ENCODE assay signal across 1 cellular context in the genomic region with DNA sequence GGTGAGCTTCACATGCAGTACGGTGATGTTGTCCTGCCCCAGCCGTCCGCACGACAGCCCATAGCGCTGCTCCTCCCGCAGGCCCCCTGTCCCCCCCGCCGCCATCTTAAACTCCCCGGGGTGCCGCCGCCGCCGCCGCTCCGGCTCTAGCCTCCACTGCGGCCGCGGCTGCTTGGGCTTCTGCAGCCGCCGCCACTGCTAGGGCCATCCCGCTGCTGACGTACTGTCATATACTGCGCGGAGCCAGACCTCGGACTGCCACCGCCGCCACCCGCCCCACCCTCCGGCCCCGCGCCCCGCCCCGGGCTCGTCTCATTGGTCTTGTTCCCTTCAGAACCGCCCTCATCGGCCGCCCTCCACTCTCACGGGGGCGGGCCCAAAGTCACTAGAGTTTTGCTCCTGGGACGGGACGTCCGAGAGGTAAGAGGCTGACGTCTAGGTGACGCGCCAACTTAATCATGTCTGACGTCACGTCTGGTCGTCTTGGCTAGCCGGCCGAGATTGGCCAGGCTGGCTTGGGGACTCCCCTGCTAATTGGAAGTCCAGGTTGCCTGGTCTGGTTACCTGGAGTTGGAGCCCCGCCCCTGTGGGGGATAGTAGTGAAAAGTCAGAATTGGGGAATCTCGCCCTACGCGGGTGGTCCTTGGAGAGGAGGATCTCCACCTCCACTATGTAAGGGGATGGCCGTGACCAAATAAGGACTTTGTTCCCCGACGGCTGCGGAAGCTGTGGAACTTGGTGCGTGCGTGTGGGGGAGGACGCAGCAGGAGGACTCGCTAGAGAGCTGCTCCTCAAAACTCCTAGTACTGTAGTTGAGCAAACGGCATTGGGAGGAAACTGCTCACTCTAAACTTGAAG.
TF ChIP-seq lines count a peak whose summit lies in the region.

A gene (minus strand): TSS at position 235 of the 858 bp plus-strand sequence. CDS start 130 bp downstream, at position 105.

TF ChIP-seq in K562, 482 proteins besides CTCF, POLR2A, EP300 and RAD21 (continued from another document and continues in another):
- TF ChIP-seq, protein P1, sequence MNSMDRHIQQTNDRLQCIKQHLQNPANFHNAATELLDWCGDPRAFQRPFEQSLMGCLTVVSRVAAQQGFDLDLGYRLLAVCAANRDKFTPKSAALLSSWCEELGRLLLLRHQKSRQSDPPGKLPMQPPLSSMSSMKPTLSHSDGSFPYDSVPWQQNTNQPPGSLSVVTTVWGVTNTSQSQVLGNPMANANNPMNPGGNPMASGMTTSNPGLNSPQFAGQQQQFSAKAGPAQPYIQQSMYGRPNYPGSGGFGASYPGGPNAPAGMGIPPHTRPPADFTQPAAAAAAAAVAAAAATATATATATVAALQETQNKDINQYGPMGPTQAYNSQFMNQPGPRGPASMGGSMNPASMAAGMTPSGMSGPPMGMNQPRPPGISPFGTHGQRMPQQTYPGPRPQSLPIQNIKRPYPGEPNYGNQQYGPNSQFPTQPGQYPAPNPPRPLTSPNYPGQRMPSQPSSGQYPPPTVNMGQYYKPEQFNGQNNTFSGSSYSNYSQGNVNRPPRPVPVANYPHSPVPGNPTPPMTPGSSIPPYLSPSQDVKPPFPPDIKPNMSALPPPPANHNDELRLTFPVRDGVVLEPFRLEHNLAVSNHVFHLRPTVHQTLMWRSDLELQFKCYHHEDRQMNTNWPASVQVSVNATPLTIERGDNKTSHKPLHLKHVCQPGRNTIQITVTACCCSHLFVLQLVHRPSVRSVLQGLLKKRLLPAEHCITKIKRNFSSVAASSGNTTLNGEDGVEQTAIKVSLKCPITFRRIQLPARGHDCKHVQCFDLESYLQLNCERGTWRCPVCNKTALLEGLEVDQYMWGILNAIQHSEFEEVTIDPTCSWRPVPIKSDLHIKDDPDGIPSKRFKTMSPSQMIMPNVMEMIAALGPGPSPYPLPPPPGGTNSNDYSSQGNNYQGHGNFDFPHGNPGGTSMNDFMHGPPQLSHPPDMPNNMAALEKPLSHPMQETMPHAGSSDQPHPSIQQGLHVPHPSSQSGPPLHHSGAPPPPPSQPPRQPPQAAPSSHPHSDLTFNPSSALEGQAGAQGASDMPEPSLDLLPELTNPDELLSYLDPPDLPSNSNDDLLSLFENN (IDR thresholded peaks at IDR 0.05; ENCODE audit: low read depth in 2 of 2, low read length in 2 of 2): no peak
- TF ChIP-seq FOXJ3 (CRISPR knock-in tag; IDR thresholded peaks at IDR 0.05) (no peak), NONO (IDR thresholded peaks at IDR 0.05; ENCODE audit: low read depth in 2 of 2, low read length in 1 of 2) (peak; percentile 34 to 63; a peak in 3 of 4 replicates), HNRNPLL (IDR thresholded peaks at IDR 0.05; ENCODE audit: low read depth, low read length, poor library complexity, severe bottlenecking) (peak; percentile 61), ZNF212 (CRISPR knock-in tag; IDR thresholded peaks at IDR 0.05) (no peak), ZNF354B (CRISPR knock-in tag; IDR thresholded peaks at IDR 0.05) (no peak), CHD4 (IDR thresholded peaks at IDR 0.05; ENCODE audit: insufficient read depth, insufficient replicate concordance, low read depth, low read length, poor library complexity, severe bottlenecking) (no peak), SOX6 (IDR thresholded peaks at IDR 0.05) (peak; percentile 47; the same call in 1 of the 2 replicates), ARID2 (IDR thresholded peaks at IDR 0.05) (no peak), NR2F6 (CRISPR knock-in tag; IDR thresholded peaks at IDR 0.05) (no peak), ZNF583 (CRISPR knock-in tag; IDR thresholded peaks at IDR 0.05) (no peak), TAF7 (tag; IDR thresholded peaks at IDR 0.05) (peak; percentile 51), MYBL2 (IDR thresholded peaks at IDR 0.05; ENCODE audit: low read depth) (no peak), MYBL2 (CRISPR knock-in tag; IDR thresholded peaks at IDR 0.05; ENCODE audit: borderline replicate concordance) (no peak), ZNF699 (CRISPR knock-in tag; IDR thresholded peaks at IDR 0.05; ENCODE audit: insufficient replicate concordance) (no peak), NRF1 (conservative IDR thresholded peaks at IDR 0.05 in 1 of 2, IDR thresholded peaks at IDR 0.05 in 1 of 2) (peak; percentile 62), ZBTB1 (CRISPR knock-in tag; IDR thresholded peaks at IDR 0.05; ENCODE audit: borderline replicate concordance, low read depth) (peak; percentile 21; the same call in 1 of the 2 replicates), HIVEP1 (CRISPR knock-in tag; IDR thresholded peaks at IDR 0.05) (no peak), HCFC1 (IDR thresholded peaks at IDR 0.05; ENCODE audit: low read depth, low read length) (peak; percentile 13; the same call in 1 of the 2 replicates), ZNF75A (CRISPR knock-in tag; IDR thresholded peaks at IDR 0.05) (no peak), NFE2 (IDR thresholded peaks at IDR 0.05; ENCODE audit: low read depth) (0 out of 2 replicates have a peak, but pooled peaks have one; percentile 23), POLR2AphosphoS5 (IDR thresholded peaks at IDR 0.05; ENCODE audit: control insufficient read depth, insufficient read depth, low read depth, low read length) (peak; percentile 44; the same call in 1 of the 2 replicates), CBX1 (IDR thresholded peaks at IDR 0.05; ENCODE audit: low read depth) (0 out of 2 replicates have a peak, but pooled peaks have one; percentile 42)
- TF ChIP-seq, protein P2, sequence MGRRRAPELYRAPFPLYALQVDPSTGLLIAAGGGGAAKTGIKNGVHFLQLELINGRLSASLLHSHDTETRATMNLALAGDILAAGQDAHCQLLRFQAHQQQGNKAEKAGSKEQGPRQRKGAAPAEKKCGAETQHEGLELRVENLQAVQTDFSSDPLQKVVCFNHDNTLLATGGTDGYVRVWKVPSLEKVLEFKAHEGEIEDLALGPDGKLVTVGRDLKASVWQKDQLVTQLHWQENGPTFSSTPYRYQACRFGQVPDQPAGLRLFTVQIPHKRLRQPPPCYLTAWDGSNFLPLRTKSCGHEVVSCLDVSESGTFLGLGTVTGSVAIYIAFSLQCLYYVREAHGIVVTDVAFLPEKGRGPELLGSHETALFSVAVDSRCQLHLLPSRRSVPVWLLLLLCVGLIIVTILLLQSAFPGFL (CRISPR knock-in tag; IDR thresholded peaks at IDR 0.05): no peak
- TF ChIP-seq, protein P3, sequence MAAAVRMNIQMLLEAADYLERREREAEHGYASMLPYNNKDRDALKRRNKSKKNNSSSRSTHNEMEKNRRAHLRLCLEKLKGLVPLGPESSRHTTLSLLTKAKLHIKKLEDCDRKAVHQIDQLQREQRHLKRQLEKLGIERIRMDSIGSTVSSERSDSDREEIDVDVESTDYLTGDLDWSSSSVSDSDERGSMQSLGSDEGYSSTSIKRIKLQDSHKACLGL (CRISPR knock-in tag; IDR thresholded peaks at IDR 0.05; ENCODE audit: borderline replicate concordance, poor library complexity, severe bottlenecking): no peak
- TF ChIP-seq, protein P4, sequence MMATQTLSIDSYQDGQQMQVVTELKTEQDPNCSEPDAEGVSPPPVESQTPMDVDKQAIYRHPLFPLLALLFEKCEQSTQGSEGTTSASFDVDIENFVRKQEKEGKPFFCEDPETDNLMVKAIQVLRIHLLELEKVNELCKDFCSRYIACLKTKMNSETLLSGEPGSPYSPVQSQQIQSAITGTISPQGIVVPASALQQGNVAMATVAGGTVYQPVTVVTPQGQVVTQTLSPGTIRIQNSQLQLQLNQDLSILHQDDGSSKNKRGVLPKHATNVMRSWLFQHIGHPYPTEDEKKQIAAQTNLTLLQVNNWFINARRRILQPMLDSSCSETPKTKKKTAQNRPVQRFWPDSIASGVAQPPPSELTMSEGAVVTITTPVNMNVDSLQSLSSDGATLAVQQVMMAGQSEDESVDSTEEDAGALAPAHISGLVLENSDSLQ (IDR thresholded peaks at IDR 0.05): peak; percentile 79
- TF ChIP-seq, protein P5, sequence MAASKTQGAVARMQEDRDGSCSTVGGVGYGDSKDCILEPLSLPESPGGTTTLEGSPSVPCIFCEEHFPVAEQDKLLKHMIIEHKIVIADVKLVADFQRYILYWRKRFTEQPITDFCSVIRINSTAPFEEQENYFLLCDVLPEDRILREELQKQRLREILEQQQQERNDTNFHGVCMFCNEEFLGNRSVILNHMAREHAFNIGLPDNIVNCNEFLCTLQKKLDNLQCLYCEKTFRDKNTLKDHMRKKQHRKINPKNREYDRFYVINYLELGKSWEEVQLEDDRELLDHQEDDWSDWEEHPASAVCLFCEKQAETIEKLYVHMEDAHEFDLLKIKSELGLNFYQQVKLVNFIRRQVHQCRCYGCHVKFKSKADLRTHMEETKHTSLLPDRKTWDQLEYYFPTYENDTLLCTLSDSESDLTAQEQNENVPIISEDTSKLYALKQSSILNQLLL (CRISPR knock-in tag; IDR thresholded peaks at IDR 0.05; ENCODE audit: borderline replicate concordance): no peak
- TF ChIP-seq, protein P6, sequence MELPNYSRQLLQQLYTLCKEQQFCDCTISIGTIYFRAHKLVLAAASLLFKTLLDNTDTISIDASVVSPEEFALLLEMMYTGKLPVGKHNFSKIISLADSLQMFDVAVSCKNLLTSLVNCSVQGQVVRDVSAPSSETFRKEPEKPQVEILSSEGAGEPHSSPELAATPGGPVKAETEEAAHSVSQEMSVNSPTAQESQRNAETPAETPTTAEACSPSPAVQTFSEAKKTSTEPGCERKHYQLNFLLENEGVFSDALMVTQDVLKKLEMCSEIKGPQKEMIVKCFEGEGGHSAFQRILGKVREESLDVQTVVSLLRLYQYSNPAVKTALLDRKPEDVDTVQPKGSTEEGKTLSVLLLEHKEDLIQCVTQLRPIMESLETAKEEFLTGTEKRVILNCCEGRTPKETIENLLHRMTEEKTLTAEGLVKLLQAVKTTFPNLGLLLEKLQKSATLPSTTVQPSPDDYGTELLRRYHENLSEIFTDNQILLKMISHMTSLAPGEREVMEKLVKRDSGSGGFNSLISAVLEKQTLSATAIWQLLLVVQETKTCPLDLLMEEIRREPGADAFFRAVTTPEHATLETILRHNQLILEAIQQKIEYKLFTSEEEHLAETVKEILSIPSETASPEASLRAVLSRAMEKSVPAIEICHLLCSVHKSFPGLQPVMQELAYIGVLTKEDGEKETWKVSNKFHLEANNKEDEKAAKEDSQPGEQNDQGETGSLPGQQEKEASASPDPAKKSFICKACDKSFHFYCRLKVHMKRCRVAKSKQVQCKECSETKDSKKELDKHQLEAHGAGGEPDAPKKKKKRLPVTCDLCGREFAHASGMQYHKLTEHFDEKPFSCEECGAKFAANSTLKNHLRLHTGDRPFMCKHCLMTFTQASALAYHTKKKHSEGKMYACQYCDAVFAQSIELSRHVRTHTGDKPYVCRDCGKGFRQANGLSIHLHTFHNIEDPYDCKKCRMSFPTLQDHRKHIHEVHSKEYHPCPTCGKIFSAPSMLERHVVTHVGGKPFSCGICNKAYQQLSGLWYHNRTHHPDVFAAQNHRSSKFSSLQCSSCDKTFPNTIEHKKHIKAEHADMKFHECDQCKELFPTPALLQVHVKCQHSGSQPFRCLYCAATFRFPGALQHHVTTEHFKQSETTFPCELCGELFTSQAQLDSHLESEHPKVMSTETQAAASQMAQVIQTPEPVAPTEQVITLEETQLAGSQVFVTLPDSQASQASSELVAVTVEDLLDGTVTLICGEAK (IDR thresholded peaks at IDR 0.05): peak; percentile 46; the same call in 1 of the 2 replicates
- TF ChIP-seq, protein P6 (CRISPR knock-in tag; IDR thresholded peaks at IDR 0.05): no peak
- TF ChIP-seq, protein P7, sequence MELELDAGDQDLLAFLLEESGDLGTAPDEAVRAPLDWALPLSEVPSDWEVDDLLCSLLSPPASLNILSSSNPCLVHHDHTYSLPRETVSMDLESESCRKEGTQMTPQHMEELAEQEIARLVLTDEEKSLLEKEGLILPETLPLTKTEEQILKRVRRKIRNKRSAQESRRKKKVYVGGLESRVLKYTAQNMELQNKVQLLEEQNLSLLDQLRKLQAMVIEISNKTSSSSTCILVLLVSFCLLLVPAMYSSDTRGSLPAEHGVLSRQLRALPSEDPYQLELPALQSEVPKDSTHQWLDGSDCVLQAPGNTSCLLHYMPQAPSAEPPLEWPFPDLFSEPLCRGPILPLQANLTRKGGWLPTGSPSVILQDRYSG (tag; conservative IDR thresholded peaks at IDR 0.05; ENCODE audit: low read depth): no peak
